ENCODE assay signal across 8 cellular contexts in genomic region chr10:68721673-68721963, GRCh38. TPM values are rescaled to one million over a fixed set of nuclear protein-coding genes. Genes with fewer than 3 reads are reported as not detected.
DNase-seq lines count a peak whose midpoint lies in the region; ATAC-seq and TF ChIP-seq lines count a peak whose summit lies in the region.

No MANE protein-coding gene starts in this region.

- in situ Hi-C loops in ACHN (cut with HindIII; ENCODE audit: low pct_ligation_motif_present, low pct_unique_long_range_greater_than_20kb, low sequenced_read_pairs), result no loop called here

- no peaks in the 10 kb centered on the region for H3K9me3 Mint-ChIP-seq in T-cell

- peak overlapping the region; percentile 88 to 90 for H3K27ac Mint-ChIP-seq in T-cell

- intact Hi-C loops in sciatic nerve (cut with DNase I), result no loop called here

- ATAC-seq in GM21528 (IDR thresholded peaks at IDR 0.05; ENCODE audit: low FRiP score, unreplicated experiment), result peak; percentile 27
- no peak for ATAC-seq in T-cell (replicated peaks in 1 of 4)
- ATAC-seq in sciatic nerve, result peak; percentile 3
- ATAC-seq in GM19035 (IDR thresholded peaks at IDR 0.05; ENCODE audit: unreplicated experiment), result no peak

- peaks cover 21 to 22% (median 21%) of the 10 kb centered on the region in 3 donors for H3K4me1 Mint-ChIP-seq in T-cell

- DNase-seq in AG09309 (ENCODE audit: low read depth) (no peak), T-cell (no peak), globus pallidus (ENCODE audit: low spot score) (peak; percentile 10), sciatic nerve (ENCODE audit: low spot score) (no peak), T1000 (lab: John Stamatoyannopoulos, UW) (no peak), ACHN (no peak)

- H3K36me3 Mint-ChIP-seq in T-cell, result peaks cover 16% of the 10 kb centered on the region

- peak overlapping the region; percentile 94 to 96 (median 96) for H3K4me3 Mint-ChIP-seq in T-cell

- TF ChIP-seq CTCF in AG09309 (IDR thresholded peaks at IDR 0.05; ENCODE audit: control insufficient read depth, insufficient read depth, low read depth, low read length, missing control alignments), result no peak

- peak overlapping the region; percentile 96 for H3K4me3 ChIP-seq in AG09309 (ENCODE audit: control insufficient read depth, low read depth, low read length)

- CTCF ChIA-PET in T-cell (lab: Charles Lee), result interaction anchor here in 1 of 2 donors (0.6 kb wide), 1 partner anchor 515 kb away, joined by 3 read pairs; no protein-coding TSS in a partner anchor

- POLR2A ChIA-PET in T-cell (lab: Charles Lee), result interaction anchor here (0.5 to 0.6 kb wide), 3 partner anchors 47 to 960 kb away, joined by 4 to 10 read pairs (median 4); no protein-coding TSS in a partner anchor

- H3K27me3 Mint-ChIP-seq in T-cell, result no peaks in the 10 kb centered on the region

RNA-seq across cellular contexts. Expression of gene CCAR1, which starts 0.6 kb away (rescaled TPM):
- total RNA-seq in T-cell (10 to 100 TPM; 73.1 to 91.1 (median 76.6) TPM), sciatic nerve (55.9 TPM)

Comparison
In these comparisons a context has a peak if more than half of its experiments do, and no peak if none do; other contexts are left out.
1. ATAC-seq: peak in GM21528 (single experiment) and sciatic nerve (single experiment); none in T-cell (0 of 4) and GM19035 (single experiment).